Comparison of ENCODE assay signal across 2 cellular contexts in genomic region chr12:83575326-83575725, GRCh38.
TF ChIP-seq lines count a peak whose summit lies in the region.

No MANE protein-coding gene starts in this region.

TF ChIP-seq in SK-N-SH, 30 proteins besides CTCF, POLR2A, EP300 and RAD21 (continued from another document):
- TF ChIP-seq PBX3 (IDR thresholded peaks at IDR 0.05): no peak

TF ChIP-seq in SK-N-SH treated with all-trans-retinoic acid at 6 μM for 48 hours, 23 proteins besides CTCF, POLR2A, EP300 and RAD21 (continued from another document):
- TF ChIP-seq PATZ1 (CRISPR knock-in tag; IDR thresholded peaks at IDR 0.05; ENCODE audit: borderline replicate concordance): no peak
- TF ChIP-seq POU6F1 (CRISPR knock-in tag; IDR thresholded peaks at IDR 0.05; ENCODE audit: borderline replicate concordance, low read depth): no peak
- TF ChIP-seq SNAI2 (CRISPR knock-in tag; IDR thresholded peaks at IDR 0.05): no peak
- no peak for TF ChIP-seq ZFP30 (CRISPR knock-in tag; IDR thresholded peaks at IDR 0.05)
- no peak for TF ChIP-seq OSR1 (CRISPR knock-in tag; IDR thresholded peaks at IDR 0.05)
- TF ChIP-seq GLIS3 (CRISPR knock-in tag; IDR thresholded peaks at IDR 0.05): no peak
- no peak for TF ChIP-seq CREB5 (CRISPR knock-in tag; IDR thresholded peaks at IDR 0.05; ENCODE audit: low read depth)
- TF ChIP-seq ZFP3 (CRISPR knock-in tag; IDR thresholded peaks at IDR 0.05): no peak
- no peak for TF ChIP-seq ZNF70 (CRISPR knock-in tag; IDR thresholded peaks at IDR 0.05)
- no peak for TF ChIP-seq ZNF8 (CRISPR knock-in tag; IDR thresholded peaks at IDR 0.05)
- no peak for TF ChIP-seq RARB (CRISPR knock-in tag; IDR thresholded peaks at IDR 0.05)
- no peak for TF ChIP-seq TCF4 (CRISPR knock-in tag; IDR thresholded peaks at IDR 0.05; ENCODE audit: borderline replicate concordance)
- TF ChIP-seq TSHZ2 (CRISPR knock-in tag; IDR thresholded peaks at IDR 0.05): no peak
